ENCODE assay signal across 1 cellular context in genomic region chr11:71302911-71303310, GRCh38.
TF ChIP-seq lines count a peak whose summit lies in the region.

No MANE protein-coding gene starts in this region.

TF ChIP-seq in H1, 55 proteins besides CTCF, POLR2A, EP300 and RAD21 (continued from another document):
- no peak for TF ChIP-seq ZNF274 (IDR thresholded peaks at IDR 0.05; ENCODE audit: borderline replicate concordance, extremely low read depth, low read length)
- no peak for TF ChIP-seq EZH2 (IDR thresholded peaks at IDR 0.05; ENCODE audit: low read depth, low read length, severe bottlenecking)
- no peak for TF ChIP-seq CHD7 (IDR thresholded peaks at IDR 0.05; ENCODE audit: insufficient replicate concordance, low read length)
- TF ChIP-seq EGR1 (IDR thresholded peaks at IDR 0.05; ENCODE audit: borderline replicate concordance, low read depth, low read length): no peak
- no peak for TF ChIP-seq ATF2 (IDR thresholded peaks at IDR 0.05; ENCODE audit: low read length)
- no peak for TF ChIP-seq SP4 (IDR thresholded peaks at IDR 0.05; ENCODE audit: low read length)
- no peak for TF ChIP-seq RNF2 (IDR thresholded peaks at IDR 0.05; ENCODE audit: borderline replicate concordance, low read depth, low read length, missing control alignments, poor library complexity, severe bottlenecking)
- no peak for TF ChIP-seq RBBP5 (IDR thresholded peaks at IDR 0.05; ENCODE audit: borderline replicate concordance, low read depth, low read length)
